In the genomic region with DNA sequence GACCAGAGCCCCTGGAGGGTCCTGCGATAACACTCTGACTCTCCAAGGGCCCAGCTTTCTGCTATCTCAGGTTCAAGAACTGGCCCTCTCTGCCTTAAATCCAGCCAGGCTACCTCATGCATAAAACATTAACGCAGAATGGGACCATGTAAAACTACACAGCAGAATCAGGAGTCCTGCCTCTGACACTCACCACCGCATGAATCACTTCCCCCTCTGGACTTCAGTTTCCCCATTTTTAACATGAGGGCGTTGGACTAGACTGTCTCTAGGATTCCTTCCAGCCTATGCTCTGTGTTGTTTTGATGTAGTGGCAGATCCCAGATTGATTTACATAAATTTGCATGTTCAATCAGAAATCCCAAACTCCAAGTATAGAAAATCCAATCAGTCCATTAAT, we compare ENCODE assay signal across 9 cellular contexts. TPM values are rescaled to one million over a fixed set of nuclear protein-coding genes. Genes with fewer than 3 reads are reported as not detected.
DNase-seq lines count a peak whose midpoint lies in the region; ATAC-seq and TF ChIP-seq lines count a peak whose summit lies in the region.
"Had no signal": no experiment of that assay in that cellular context is flagged by ENCODE, and none has a peak within 500 bp of the region (broad histone marks: within the 10 kb centered on the region; RNA-seq: fewer than 3 reads in every experiment).

No MANE protein-coding gene starts in this region.

- H3K9me3 ChIP-seq in T-helper 17 cell (ENCODE audit: control insufficient read depth, low read length, poor library complexity, severe bottlenecking) = no peaks in the 10 kb centered on the region

- ATAC-seq in T-helper 17 cell = no peak
- ATAC-seq in GM19397 (IDR thresholded peaks at IDR 0.05; ENCODE audit: unreplicated experiment) = no peak

- peak overlapping the region; percentile 18 for H3K4me3 ChIP-seq in fibroblast of mammary gland (ENCODE audit: control insufficient read depth, low read depth, low read length)

- DNase-seq in Daoy (ENCODE audit: low read depth) (peak; percentile 38), T-helper 17 cell (no peak), fibroblast of mammary gland (ENCODE audit: low read depth) (peak; percentile 90), pons (ENCODE audit: low spot score) (peak; percentile 75), NCI-H2107 treated with DMSO at 0.1 percent for 48 hours (lab: John Stamatoyannopoulos, UW; ENCODE audit: unreplicated experiment) (no peak)
- no peak for DNase-seq in stimulated activated CD4-positive, alpha-beta T cell treated with anti-CD3 and anti-CD28 coated beads, Interleukin-12 subunit alpha, Interleukin-12 subunit beta, amount 100 ng/mL, for 4 hours
- no peak for DNase-seq in activated T-cell treated with anti-CD3 and anti-CD28 coated beads, Interleukin-2, amount 50 U/mL, for 24 hours
- DNase-seq: MM.1S had no signal

- no peak for TF ChIP-seq CTCF in fibroblast of mammary gland (conservative IDR thresholded peaks at IDR 0.05; ENCODE audit: control insufficient read depth, insufficient read depth, low read depth, low read length)

- no peaks in the 10 kb centered on the region for H3K36me3 Mint-ChIP-seq in T-helper 17 cell (ENCODE audit: low read depth)
- peaks cover 6% of the 10 kb centered on the region for H3K36me3 Mint-ChIP-seq in activated T-cell treated with anti-CD3 and anti-CD28 coated beads, Interleukin-2, amount 50 U/mL, for 24 hours (ENCODE audit: low read depth)

- H3K27ac Mint-ChIP-seq in T-helper 17 cell = peak overlapping the region; percentile 65
- no peak overlapping the region for H3K27ac Mint-ChIP-seq in activated T-cell treated with anti-CD3 and anti-CD28 coated beads, Interleukin-2, amount 50 U/mL, for 24 hours

- no peak overlapping the region for H3K4me3 Mint-ChIP-seq in T-helper 17 cell
- H3K4me3 Mint-ChIP-seq in activated T-cell treated with anti-CD3 and anti-CD28 coated beads, Interleukin-2, amount 50 U/mL, for 24 hours = no peak overlapping the region

- no peaks in the 10 kb centered on the region for H3K9me3 Mint-ChIP-seq in activated T-cell treated with anti-CD3 and anti-CD28 coated beads, Interleukin-2, amount 50 U/mL, for 24 hours

- peaks cover 28% of the 10 kb centered on the region for H3K4me1 Mint-ChIP-seq in T-helper 17 cell
- H3K4me1 Mint-ChIP-seq in activated T-cell treated with anti-CD3 and anti-CD28 coated beads, Interleukin-2, amount 50 U/mL, for 24 hours (ENCODE audit: low read depth) = peaks cover 51% of the 10 kb centered on the region

- no peaks in the 10 kb centered on the region for H3K27me3 Mint-ChIP-seq in T-helper 17 cell
- H3K27me3 Mint-ChIP-seq in activated T-cell treated with anti-CD3 and anti-CD28 coated beads, Interleukin-2, amount 50 U/mL, for 24 hours = no peaks in the 10 kb centered on the region

RNA-seq across cellular contexts. Expression of a gene that starts 3.3 kb away (rescaled TPM):
- total RNA-seq in Daoy (2014; rRNA removed; shearing (Covaris generic)) = 12.9 and 14.3 TPM in 2 replicates
- total RNA-seq in T-helper 17 cell = 1 to 10 TPM; 8.7 to 9.3 TPM

RNA-seq across cellular contexts. Expression of a gene that starts 18.0 kb away (rescaled TPM):
- total RNA-seq in Daoy (2014; rRNA removed; shearing (Covaris generic)) = 4.7 and 6.4 TPM in 2 replicates
- 1 to 10 TPM; 3.6 to 4.9 TPM for total RNA-seq in T-helper 17 cell

Comparison
In these comparisons a context has a peak if more than half of its experiments do, and no peak if none do; other contexts are left out.
1. DNase-seq: peak in Daoy (single experiment), fibroblast of mammary gland (single experiment) and pons (single experiment); none in T-helper 17 cell (0 of 3), NCI-H2107 treated with DMSO at 0.1 percent for 48 hours (single experiment), stimulated activated CD4-positive, alpha-beta T cell treated with anti-CD3 and anti-CD28 coated beads, Interleukin-12 subunit alpha, Interleukin-12 subunit beta, amount 100 ng/mL, for 4 hours (single experiment) and activated T-cell treated with anti-CD3 and anti-CD28 coated beads, Interleukin-2, amount 50 U/mL, for 24 hours (single experiment).